In genomic region chr1:211697356-211697755, GRCh38 we compare ENCODE assay signal across 10 cellular contexts. TPM values are rescaled to one million over a fixed set of nuclear protein-coding genes. Genes with fewer than 3 reads are reported as not detected.
A peak's percentile ranks its signal among the peaks of the same experiment; 100 is the strongest.
DNase-seq lines count a peak whose midpoint lies in the region; ATAC-seq, FAIRE-seq and TF ChIP-seq lines count a peak whose summit lies in the region.
"Had no signal": no experiment of that assay in that cellular context is flagged by ENCODE, and none has a peak within 500 bp of the region (broad histone marks: within the 10 kb centered on the region; RNA-seq: fewer than 3 reads in every experiment).

No MANE protein-coding gene starts in this region.

- H3K27ac ChIP-seq in Peyer's patch (peak overlapping the region in 1 of 4 donors; percentile 57), thyroid gland (no peak overlapping the region), pancreas (no peak overlapping the region)

- POLR2A ChIA-PET in activated CD4-positive, alpha-beta memory T cell treated with anti-CD3 and anti-CD28 coated beads for 36 hours (lab: Charles Lee), result no interaction called here

- ATAC-seq in GM21423 (IDR thresholded peaks at IDR 0.05; ENCODE audit: unreplicated experiment) (peak; percentile 85), HG03175 (IDR thresholded peaks at IDR 0.05; ENCODE audit: unreplicated experiment) (peak; percentile 65), pancreas (no peak)

- peaks cover 0 to 14% (median 0%) of the 10 kb centered on the region in 4 donors for H3K4me1 ChIP-seq in Peyer's patch
- peaks cover 5 to 9% of the 10 kb centered on the region in 2 donors for H3K4me1 ChIP-seq in thyroid gland
- H3K4me1 ChIP-seq in pancreas, result no peaks in the 10 kb centered on the region

- FAIRE-seq in GM18507 (lab: Jason Lieb, UNC) (peak; percentile 96), pancreas (lab: Jason Lieb, UNC) (no peak)
- FAIRE-seq: TTC549 had no signal

- no peaks in the 10 kb centered on the region for H3K9me3 ChIP-seq in Peyer's patch
- no peaks in the 10 kb centered on the region for H3K9me3 ChIP-seq in thyroid gland
- H3K9me3 ChIP-seq in pancreas, result no peaks in the 10 kb centered on the region

- H3K4me1 Mint-ChIP-seq in activated CD4-positive, alpha-beta memory T cell treated with anti-CD3 and anti-CD28 coated beads for 36 hours (ENCODE audit: low read depth), result peaks cover 16% of the 10 kb centered on the region

- intact Hi-C loops in thyroid gland (cut with DNase I) (no loop called here), pancreas (cut with DNase I) (loop anchor here in 2 of 3 donors (5.0 kb wide), 2 partner anchors 135 to 250 kb away; partner anchors contain the start of gene LPGAT1 (in 1 of the 2))
- intact Hi-C loops in activated CD4-positive, alpha-beta memory T cell treated with anti-CD3 and anti-CD28 coated beads for 36 hours (cut with micrococcal nuclease), result loop anchor here (5.0 kb wide), 2 partner anchors 240 to 760 kb away; no protein-coding TSS in a partner anchor

- TF ChIP-seq CTCF in Peyer's patch (IDR thresholded peaks at IDR 0.05) (no peak), thyroid gland (IDR thresholded peaks at IDR 0.05) (no peak), pancreas (IDR thresholded peaks at IDR 0.05) (no peak)

- peak; percentile 44 for DNase-seq in GM18507 (ENCODE audit: extremely low spot score, insufficient read length, low read depth)
- DNase-seq in Peyer's patch, result peak in 2 of 3 donors; percentile 80 to 83
- no peak for DNase-seq in thyroid gland
- DNase-seq in pancreas, result no peak
- no peak for DNase-seq in activated CD4-positive, alpha-beta memory T cell treated with anti-CD3 and anti-CD28 coated beads for 36 hours
- DNase-seq in KBM-7, result no peak
- DNase-seq: MM.1S had no signal

- CTCF ChIA-PET in activated CD4-positive, alpha-beta memory T cell treated with anti-CD3 and anti-CD28 coated beads for 36 hours (lab: Charles Lee), result interaction anchor here (0.6 to 3.4 kb wide), 17 partner anchors 12 to 759 kb away, joined by 3 to 50 read pairs (median 9); partner anchors contain the start of genes DTL and INTS7

- no peaks in the 10 kb centered on the region for H3K36me3 ChIP-seq in Peyer's patch
- H3K36me3 ChIP-seq in thyroid gland, result no peaks in the 10 kb centered on the region
- H3K36me3 ChIP-seq in pancreas, result no peaks in the 10 kb centered on the region

- no peak overlapping the region for H3K27ac Mint-ChIP-seq in activated CD4-positive, alpha-beta memory T cell treated with anti-CD3 and anti-CD28 coated beads for 36 hours

- no peak overlapping the region for H3K4me3 Mint-ChIP-seq in activated CD4-positive, alpha-beta memory T cell treated with anti-CD3 and anti-CD28 coated beads for 36 hours

- in situ Hi-C loops in KBM-7 (cut with MboI; ENCODE audit: low pct_unique_long_range_greater_than_20kb, low sequenced_read_pairs), result loop anchor here (25.0 kb wide), 2 partner anchors 340 to 665 kb away; partner anchors contain the start of genes DTL and INTS7

- no peaks in the 10 kb centered on the region for H3K27me3 ChIP-seq in Peyer's patch
- H3K27me3 ChIP-seq in thyroid gland, result no peaks in the 10 kb centered on the region
- no peaks in the 10 kb centered on the region for H3K27me3 ChIP-seq in pancreas

- H3K9me3 Mint-ChIP-seq in activated CD4-positive, alpha-beta memory T cell treated with anti-CD3 and anti-CD28 coated beads for 36 hours, result peaks cover 3% of the 10 kb centered on the region

- TF ChIP-seq POLR2A in Peyer's patch (IDR thresholded peaks at IDR 0.05) (no peak), thyroid gland (IDR thresholded peaks at IDR 0.05) (no peak)

- 67% methylated on average over 1 of the region's 1 CpG; no CpG with 5 or more reads in 1 of the 2 donors for WGBS in thyroid gland, 2 donors
- 61 to 64% methylated on average over 1 of the region's 1 CpG for WGBS in pancreas, 2 donors

- H3K36me3 Mint-ChIP-seq in activated CD4-positive, alpha-beta memory T cell treated with anti-CD3 and anti-CD28 coated beads for 36 hours, result no peaks in the 10 kb centered on the region

- no peak overlapping the region for H3K4me3 ChIP-seq in Peyer's patch
- no peak overlapping the region for H3K4me3 ChIP-seq in thyroid gland (replicated peaks in 1 of 3)
- H3K4me3 ChIP-seq in pancreas, result no peak overlapping the region

- H3K27me3 Mint-ChIP-seq in activated CD4-positive, alpha-beta memory T cell treated with anti-CD3 and anti-CD28 coated beads for 36 hours, result no peaks in the 10 kb centered on the region

RNA-seq across cellular contexts. Expression of gene NEK2, which starts 21.9 kb away (rescaled TPM):
- 10 to 100 TPM in 1 of 4 donors, 1 to 10 TPM in 3; 1.7 to 14.9 (median 5.8) TPM for total RNA-seq in Peyer's patch
- 1 to 10 TPM in 1 of 4 donors, under 1 TPM in 2, not detected in 1; 0.11 to 2.4 (median 0.40) TPM for total RNA-seq in thyroid gland
- under 1 TPM in 5 of 6 donors, not detected in 1; 0.08 to 0.55 (median 0.32) TPM for total RNA-seq in pancreas
- under 1 TPM in 1 of 2 donors, not detected in 1; 0.05 TPM for polyA plus RNA-seq in pancreas
- total RNA-seq in activated CD4-positive, alpha-beta memory T cell treated with anti-CD3 and anti-CD28 coated beads for 36 hours, result 10 to 100 TPM; 42.4 to 45.9 TPM

Comparison
In these comparisons a context has a peak if more than half of its experiments do, and no peak if none do; other contexts are left out.
1. DNase-seq: peak in GM18507 (single experiment) and Peyer's patch (2 of 3); none in thyroid gland (0 of 2), pancreas (0 of 6), activated CD4-positive, alpha-beta memory T cell treated with anti-CD3 and anti-CD28 coated beads for 36 hours (single experiment) and KBM-7 (single experiment).
2. ATAC-seq: peak in GM21423 (single experiment) and HG03175 (single experiment); none in pancreas (0 of 4).